Comparison of ENCODE assay signal across 9 cellular contexts in the genomic region with DNA sequence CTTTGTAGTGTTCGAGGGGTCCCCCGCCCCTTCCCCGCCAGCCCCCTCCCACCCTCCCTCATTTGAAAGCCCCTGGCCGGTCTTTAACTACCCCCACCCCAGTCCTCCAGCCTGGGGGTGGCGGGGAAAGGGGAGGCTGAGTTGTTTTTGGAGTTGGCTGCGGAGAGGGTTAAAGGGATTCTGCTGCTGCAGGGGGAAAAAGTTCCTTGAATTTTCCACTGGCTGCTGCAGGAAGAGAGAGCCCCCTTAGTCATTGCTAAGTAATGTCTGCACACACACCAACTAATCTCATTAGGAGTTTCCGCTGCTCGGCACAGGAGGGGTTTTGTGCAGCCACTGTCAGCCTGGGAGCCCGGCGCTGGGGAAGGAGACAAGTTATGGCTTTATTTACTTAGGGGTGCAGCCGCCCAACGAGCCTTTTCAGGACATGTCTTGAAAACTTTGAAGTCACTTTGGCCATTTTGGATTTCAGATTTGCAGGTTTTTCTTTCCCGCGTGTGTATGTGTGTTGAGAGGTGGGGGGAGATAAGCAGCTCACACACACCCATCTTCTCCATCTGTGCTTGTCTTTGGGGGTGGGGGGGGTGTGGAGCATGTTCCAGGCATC. TPM values are rescaled to one million over a fixed set of nuclear protein-coding genes. Genes with fewer than 3 reads are reported as not detected.
A peak's percentile ranks its signal among the peaks of the same experiment; 100 is the strongest.
DNase-seq lines count a peak whose midpoint lies in the region; ATAC-seq and TF ChIP-seq lines count a peak whose summit lies in the region.
"Had no signal": no experiment of that assay in that cellular context is flagged by ENCODE, and none has a peak within 500 bp of the region (broad histone marks: within the 10 kb centered on the region; RNA-seq: fewer than 3 reads in every experiment).

No MANE protein-coding gene starts in this region.

- ATAC-seq in HG03045 (IDR thresholded peaks at IDR 0.05; ENCODE audit: unreplicated experiment) (peak; percentile 6), GM21515 (IDR thresholded peaks at IDR 0.05; ENCODE audit: unreplicated experiment) (no peak)

- peak overlapping the region; percentile 57 for H3K9ac ChIP-seq in mesendoderm (ENCODE audit: low read length)

- no CpG with 5 or more reads among the region's 14 CpGs for WGBS in mesendoderm (ENCODE audit: extremely low coverage, insufficient coverage, low lambda C conversion rate)
- WGBS in thymus = 6% methylated on average over 14 of the region's 14 CpGs

- no peaks in the 10 kb centered on the region for H3K27me3 ChIP-seq in dorsolateral prefrontal cortex
- H3K27me3 ChIP-seq in mesendoderm (ENCODE audit: insufficient read depth, low read length, poor library complexity) = no peaks in the 10 kb centered on the region
- no peaks in the 10 kb centered on the region for H3K27me3 ChIP-seq in thymus (ENCODE audit: control insufficient read depth, insufficient read depth)

- H2BK5ac ChIP-seq in mesendoderm (ENCODE audit: low read length) = no peak overlapping the region

- H2BK15ac ChIP-seq in mesendoderm (replicated peaks; ENCODE audit: low read depth) = peak overlapping the region; percentile 100

- peak overlapping the region; percentile 100 for H4K8ac ChIP-seq in mesendoderm (ENCODE audit: low read depth, low read length)

- peak overlapping the region; percentile 100 for H3K18ac ChIP-seq in mesendoderm (ENCODE audit: low read length)

- peak overlapping the region; percentile 48 for H3K4me2 ChIP-seq in mesendoderm (ENCODE audit: low read length)

- H3K36me3 ChIP-seq in mesendoderm (ENCODE audit: control insufficient read depth, insufficient read depth, low read length) = no peaks in the 10 kb centered on the region
- H3K36me3 ChIP-seq in thymus (ENCODE audit: control insufficient read depth, insufficient read depth) = no peaks in the 10 kb centered on the region

- peak overlapping the region; percentile 94 for H3K56ac ChIP-seq in mesendoderm (ENCODE audit: low read length)

- no peak overlapping the region for H2AK5ac ChIP-seq in mesendoderm (ENCODE audit: low read length)

- no peaks in the 10 kb centered on the region for H3K4me1 ChIP-seq in mesendoderm (ENCODE audit: control insufficient read depth, low read depth, low read length)
- peaks cover 6% of the 10 kb centered on the region for H3K4me1 ChIP-seq in thymus (ENCODE audit: control insufficient read depth, insufficient read depth, low read length)

- intact Hi-C loops in dorsolateral prefrontal cortex (cut with DNase I) = no loop called here

- DNase-seq in ACHN (peak; percentile 76), dorsolateral prefrontal cortex (no peak), mesendoderm (peak; percentile 89), GM19238 (ENCODE audit: insufficient read length, low spot score) (no peak)

- no peak overlapping the region for H4K5ac ChIP-seq in mesendoderm (ENCODE audit: low read length)

- H3K4me3 ChIP-seq in WI38 (ENCODE audit: low read depth, low read length) (peak overlapping the region; percentile 89), dorsolateral prefrontal cortex (peak overlapping the region; percentile 36 to 80 (median 68)), mesendoderm (ENCODE audit: low read length) (no peak overlapping the region), thymus (ENCODE audit: low read length) (peak overlapping the region; percentile 71)

- TF ChIP-seq CTCF in WI38 (IDR thresholded peaks at IDR 0.05; ENCODE audit: low read depth, low read length) (no peak), dorsolateral prefrontal cortex (IDR thresholded peaks at IDR 0.05 in 54 of 56, conservative IDR thresholded peaks at IDR 0.05 in 2 of 56; ENCODE audit: low read depth in 1 of 56, partially characterized antibody in 56 of 56) (no peak)

- H3K79me1 ChIP-seq in mesendoderm (ENCODE audit: low read length) = peaks cover 4% of the 10 kb centered on the region

- H3K27ac ChIP-seq in dorsolateral prefrontal cortex (peak overlapping the region in 27 of 59 donors; percentile 5 to 76 (median 51)), mesendoderm (ENCODE audit: low read depth, low read length) (peak overlapping the region; percentile 93), thymus (ENCODE audit: low read depth) (peak overlapping the region; percentile 10)

- H2BK120ac ChIP-seq in mesendoderm (ENCODE audit: low read depth, low read length) = peak overlapping the region; percentile 93

- H3K79me2 ChIP-seq in mesendoderm (ENCODE audit: control insufficient read depth, insufficient read depth, low read length) = peaks cover 10% of the 10 kb centered on the region

- in situ Hi-C loops in ACHN (cut with HindIII; ENCODE audit: low pct_ligation_motif_present, low pct_unique_long_range_greater_than_20kb, low sequenced_read_pairs) = no loop called here

- peak overlapping the region; percentile 90 for H3K4ac ChIP-seq in mesendoderm (ENCODE audit: low read depth, low read length)

- no peak overlapping the region for H3K23ac ChIP-seq in mesendoderm (ENCODE audit: low read length)

- no peaks in the 10 kb centered on the region for H3K9me3 ChIP-seq in thymus (ENCODE audit: control insufficient read depth)
- H3K9me3 ChIP-seq: mucosa of descending colon had no signal

RNA-seq across cellular contexts. Expression of a gene that starts 1.8 kb away (rescaled TPM):
- 10 to 100 TPM in 6 of 120 experiments, 1 to 10 TPM in 114; 1.8 to 15.7 (median 5.8) TPM for total RNA-seq in dorsolateral prefrontal cortex
- polyA plus RNA-seq in mesendoderm (2013, experiment 1 of 2) = 24.2 TPM
- 24.0 TPM for polyA plus RNA-seq in mesendoderm (2013, experiment 2 of 2)
- polyA plus RNA-seq in thymus = 17.8 TPM

Comparison
In these comparisons a context has a peak if more than half of its experiments do, and no peak if none do; other contexts are left out.
1. DNase-seq: peak in ACHN (single experiment) and mesendoderm (single experiment); none in dorsolateral prefrontal cortex (0 of 10) and GM19238 (single experiment).